11 cellular contexts compared by ENCODE assay signal in genomic region chr20:31694842-31695593, GRCh38. TPM values are rescaled to one million over a fixed set of nuclear protein-coding genes. Genes with fewer than 3 reads are reported as not detected.
DNase-seq lines count a peak whose midpoint lies in the region; ATAC-seq and TF ChIP-seq lines count a peak whose summit lies in the region.
"Had no signal": no experiment of that assay in that cellular context is flagged by ENCODE, and none has a peak within 500 bp of the region (broad histone marks: within the 10 kb centered on the region; RNA-seq: fewer than 3 reads in every experiment).

No MANE protein-coding gene starts in this region.

- POLR2A ChIA-PET in T-cell (lab: Charles Lee) = no interaction called here

- no peak for TF ChIP-seq CTCF in GM23338 (conservative IDR thresholded peaks at IDR 0.05; ENCODE audit: low read depth in 2 of 2)
- TF ChIP-seq CTCF in endothelial cell (IDR thresholded peaks at IDR 0.05; ENCODE audit: unreplicated experiment) = no peak

- DNase-seq in GM23338 (ENCODE audit: low spot score) (no peak), T-cell (no peak), endothelial cell (ENCODE audit: low spot score) (no peak), NCI-H2029 treated with DMSO at 0.1 percent for 48 hours (lab: John Stamatoyannopoulos, UW) (no peak), retina (no peak)
- DNase-seq: effector memory CD4-positive, alpha-beta T cell had no signal

- H3K4me2 ChIP-seq in GM23338 = peak overlapping the region; percentile 71

- H3K9me3 ChIP-seq in skeletal muscle tissue (ENCODE audit: control insufficient read depth in 3 of 3, low read length in 3 of 3) = no peaks in the 10 kb centered on the region

- peak overlapping the region; percentile 75 for H3K27ac ChIP-seq in GM23338 (ENCODE audit: low read depth)
- H3K27ac ChIP-seq in skeletal muscle tissue (ENCODE audit: low read depth, low read length) = peak overlapping the region; percentile 32

- peaks cover 10% of the 10 kb centered on the region for H4K20me1 ChIP-seq in GM23338 (replicated peaks; ENCODE audit: insufficient read depth)

- H3K36me3 Mint-ChIP-seq in GM23338 (ENCODE audit: low read depth) (peaks cover 12% of the 10 kb centered on the region), T-cell (peaks cover 22% of the 10 kb centered on the region), endothelial cell (ENCODE audit: low read depth, unreplicated experiment) (peaks cover 21% of the 10 kb centered on the region)

- ATAC-seq in GM23338 (no peak), T-cell (replicated peaks in 1 of 4) (no peak), GM21447 (IDR thresholded peaks at IDR 0.05; ENCODE audit: unreplicated experiment) (no peak), HG03442 (IDR thresholded peaks at IDR 0.05; ENCODE audit: unreplicated experiment) (no peak)

- H3K27me3 Mint-ChIP-seq in GM23338 (ENCODE audit: insufficient read depth, low read depth, poor library complexity) (peaks cover 10% of the 10 kb centered on the region), T-cell (no peaks in the 10 kb centered on the region), endothelial cell (ENCODE audit: unreplicated experiment) (peaks cover 3% of the 10 kb centered on the region)

- peaks cover 48% of the 10 kb centered on the region for H3K4me1 Mint-ChIP-seq in GM23338
- H3K4me1 Mint-ChIP-seq in T-cell = peaks cover 45 to 64% (median 52%) of the 10 kb centered on the region in 3 donors
- peaks cover 45% of the 10 kb centered on the region for H3K4me1 Mint-ChIP-seq in endothelial cell (ENCODE audit: unreplicated experiment)

- peaks cover 39% of the 10 kb centered on the region for H3K4me1 ChIP-seq in GM23338 (ENCODE audit: insufficient read depth)
- peaks cover 37 to 59% (median 53%) of the 10 kb centered on the region in 3 donors for H3K4me1 ChIP-seq in skeletal muscle tissue (ENCODE audit: control insufficient read depth in 3 of 3, insufficient read depth in 3 of 3, low read length in 3 of 3)

- no peaks in the 10 kb centered on the region for H3K36me3 ChIP-seq in GM23338 (ENCODE audit: insufficient read depth)
- H3K36me3 ChIP-seq in skeletal muscle tissue (ENCODE audit: control insufficient read depth in 3 of 3, insufficient read depth in 3 of 3, low read length in 3 of 3) = no peaks in the 10 kb centered on the region

- CTCF ChIA-PET in T-cell (lab: Charles Lee) = no interaction called here

- H3K9ac ChIP-seq in skeletal muscle tissue (ENCODE audit: low read depth in 1 of 3, low read length in 3 of 3) = no peak overlapping the region

- H3K4me3 Mint-ChIP-seq in GM23338 = no peak overlapping the region; the same call in 2 of the 3 replicates
- no peak overlapping the region for H3K4me3 Mint-ChIP-seq in T-cell
- peak overlapping the region; percentile 4 for H3K4me3 Mint-ChIP-seq in endothelial cell (ENCODE audit: unreplicated experiment)

- no peaks in the 10 kb centered on the region for H3K27me3 ChIP-seq in GM23338 (ENCODE audit: insufficient read depth)
- no peaks in the 10 kb centered on the region for H3K27me3 ChIP-seq in skeletal muscle tissue (ENCODE audit: control insufficient read depth in 3 of 3, insufficient read depth in 3 of 3, low read length in 3 of 3)

- H3K27ac Mint-ChIP-seq in GM23338 (no peak overlapping the region; the same call in 1 of the 2 replicates), T-cell (peak overlapping the region; percentile 73 to 79), endothelial cell (ENCODE audit: unreplicated experiment) (peak overlapping the region; percentile 16)

- 0 out of 2 replicates have a peak, but pooled peaks cover 2% of the 10 kb centered on the region for H3K9me2 ChIP-seq in GM23338 (ENCODE audit: insufficient read depth)

- H3K79me2 ChIP-seq in GM23338 (replicated peaks; ENCODE audit: insufficient read depth) = peaks cover 97% of the 10 kb centered on the region

- no peaks in the 10 kb centered on the region; the same call in 2 of the 3 replicates for H3K9me3 Mint-ChIP-seq in GM23338
- no peaks in the 10 kb centered on the region for H3K9me3 Mint-ChIP-seq in T-cell
- H3K9me3 Mint-ChIP-seq in endothelial cell (ENCODE audit: unreplicated experiment) = no peaks in the 10 kb centered on the region

- H3F3A ChIP-seq in GM23338 (replicated peaks; ENCODE audit: low read depth) = peaks cover 16% of the 10 kb centered on the region

- H3K4me3 ChIP-seq in GM23338 = no peak overlapping the region
- H3K4me3 ChIP-seq in skeletal muscle tissue (ENCODE audit: low read length in 3 of 3) = no peak overlapping the region

- H2AFZ ChIP-seq in GM23338 = no peak overlapping the region

TF ChIP-seq in GM23338, 12 proteins besides CTCF, POLR2A, EP300 and RAD21:
- TF ChIP-seq EZH2 (IDR thresholded peaks at IDR 0.05; ENCODE audit: low read depth, unreplicated experiment) (no peak), STAT1 (IDR thresholded peaks at IDR 0.05; ENCODE audit: unreplicated experiment) (no peak), JUNB (IDR thresholded peaks at IDR 0.05; ENCODE audit: unreplicated experiment) (no peak), REST (IDR thresholded peaks at IDR 0.05; ENCODE audit: unreplicated experiment) (no peak), ZNF114 (CRISPR knock-in tag; IDR thresholded peaks at IDR 0.05) (no peak), EZH2phosphoT487 (IDR thresholded peaks at IDR 0.05; ENCODE audit: unreplicated experiment) (no peak), POLR2AphosphoS5 (IDR thresholded peaks at IDR 0.05; ENCODE audit: low read depth) (no peak)
TF ChIP-seq in GM23338: peak in this region for 0.

RNA-seq across cellular contexts. Expression of gene BCL2L1, which starts 27.6 kb away (rescaled TPM):
- 108 and 110 TPM in 2 replicates for total RNA-seq in GM23338 (2014; rRNA removed; shearing (Covaris generic))
- polyA plus RNA-seq in GM23338 (2016; fragmentation: Nextera tagmentation; extraction: Ambion mirVana) = 39.9 and 42.4 TPM in 2 replicates
- total RNA-seq in T-cell (10 to 100 TPM; 26.6 to 33.8 (median 27.7) TPM), endothelial cell (ENCODE audit: unreplicated experiment) (52.9 TPM), skeletal muscle tissue (44.9 TPM)

RNA-seq across cellular contexts. Expression of gene TPX2, which starts 44.1 kb away (rescaled TPM):
- total RNA-seq in GM23338 (2014; rRNA removed; shearing (Covaris generic)) = 148 and 159 TPM in 2 replicates
- polyA plus RNA-seq in GM23338 (2016; fragmentation: Nextera tagmentation; extraction: Ambion mirVana) = 94.1 and 101 TPM in 2 replicates
- total RNA-seq in T-cell (1 to 10 TPM in 4 of 5 donors, under 1 TPM in 1; 0.99 to 3.0 (median 1.4) TPM), endothelial cell (ENCODE audit: unreplicated experiment) (27.2 TPM), skeletal muscle tissue (8.4 TPM)

RNA-seq across cellular contexts. Expression of gene COX4I2, which starts 57.3 kb away (rescaled TPM):
- total RNA-seq in GM23338 (2014; rRNA removed; shearing (Covaris generic)) = not detected in 2 replicates
- 0.63 and 1.1 TPM in 2 replicates for polyA plus RNA-seq in GM23338 (2016; fragmentation: Nextera tagmentation; extraction: Ambion mirVana)
- total RNA-seq in T-cell = not detected
- total RNA-seq in endothelial cell (ENCODE audit: unreplicated experiment) = not detected
- 16.2 TPM for total RNA-seq in skeletal muscle tissue
- total RNA-seq: activated CD8-positive, alpha-beta memory T cell treated with anti-CD3 and anti-CD28 coated beads for 36 hours; LHCN-M2 had no signal

Comparison
In these comparisons a context has a peak if more than half of its experiments do, and no peak if none do; other contexts are left out.
1. RNA of gene COX4I2, which starts 57.3 kb away (total RNA-seq): 16.2 TPM in skeletal muscle tissue (single experiment); not detected in GM23338, not detected in T-cell and not detected in endothelial cell (single experiment); every median in the first group is over 10 times any median in the second.